1 cellular context compared by ENCODE assay signal in the genomic region with DNA sequence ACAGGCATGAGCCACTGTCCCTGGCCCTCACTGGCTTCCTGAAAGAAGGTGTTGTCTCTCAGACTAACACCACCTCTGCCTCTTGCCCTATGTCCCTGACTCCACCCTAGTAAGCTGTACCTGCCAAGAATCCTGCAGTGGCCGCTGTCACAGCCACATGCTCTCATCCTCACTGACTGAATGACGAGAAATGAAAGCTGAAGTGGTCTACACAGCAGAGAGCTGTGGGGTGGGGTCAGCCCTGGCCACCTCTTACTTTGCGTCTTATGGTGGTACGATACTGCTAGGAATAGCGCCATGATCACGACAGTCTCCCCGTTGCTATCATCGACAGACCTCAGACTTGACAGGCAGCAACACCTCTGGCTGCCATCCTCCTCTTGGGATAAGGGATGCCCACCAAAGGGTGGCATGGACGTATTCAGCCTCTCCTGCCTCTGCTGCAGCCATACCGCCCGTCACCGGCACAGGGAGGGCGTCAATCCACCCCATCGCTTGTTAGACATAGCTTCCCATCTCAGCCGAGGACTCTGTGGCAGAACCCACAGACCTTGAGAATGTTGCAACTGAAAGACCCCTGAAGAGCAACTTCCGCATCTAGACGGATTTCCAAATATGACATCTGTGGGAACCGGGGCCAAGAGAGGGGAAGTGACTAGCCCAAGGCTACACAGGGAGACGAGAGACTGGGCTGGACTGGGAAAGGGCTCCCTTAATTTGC.
TF ChIP-seq lines count a peak whose summit lies in the region.

No MANE protein-coding gene starts in this region.

TF ChIP-seq in GM12878, 131 proteins besides CTCF, POLR2A, EP300 and RAD21:
- peak in 1 of 2 experiments; percentile 14; a peak in 1 of 4 replicates for TF ChIP-seq IKZF2 (IDR thresholded peaks at IDR 0.05)
- TF ChIP-seq, protein P1, sequence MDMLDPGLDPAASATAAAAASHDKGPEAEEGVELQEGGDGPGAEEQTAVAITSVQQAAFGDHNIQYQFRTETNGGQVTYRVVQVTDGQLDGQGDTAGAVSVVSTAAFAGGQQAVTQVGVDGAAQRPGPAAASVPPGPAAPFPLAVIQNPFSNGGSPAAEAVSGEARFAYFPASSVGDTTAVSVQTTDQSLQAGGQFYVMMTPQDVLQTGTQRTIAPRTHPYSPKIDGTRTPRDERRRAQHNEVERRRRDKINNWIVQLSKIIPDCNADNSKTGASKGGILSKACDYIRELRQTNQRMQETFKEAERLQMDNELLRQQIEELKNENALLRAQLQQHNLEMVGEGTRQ (IDR thresholded peaks at IDR 0.05; ENCODE audit: borderline replicate concordance, low read depth, low read length): no peak
- TF ChIP-seq, protein P2, sequence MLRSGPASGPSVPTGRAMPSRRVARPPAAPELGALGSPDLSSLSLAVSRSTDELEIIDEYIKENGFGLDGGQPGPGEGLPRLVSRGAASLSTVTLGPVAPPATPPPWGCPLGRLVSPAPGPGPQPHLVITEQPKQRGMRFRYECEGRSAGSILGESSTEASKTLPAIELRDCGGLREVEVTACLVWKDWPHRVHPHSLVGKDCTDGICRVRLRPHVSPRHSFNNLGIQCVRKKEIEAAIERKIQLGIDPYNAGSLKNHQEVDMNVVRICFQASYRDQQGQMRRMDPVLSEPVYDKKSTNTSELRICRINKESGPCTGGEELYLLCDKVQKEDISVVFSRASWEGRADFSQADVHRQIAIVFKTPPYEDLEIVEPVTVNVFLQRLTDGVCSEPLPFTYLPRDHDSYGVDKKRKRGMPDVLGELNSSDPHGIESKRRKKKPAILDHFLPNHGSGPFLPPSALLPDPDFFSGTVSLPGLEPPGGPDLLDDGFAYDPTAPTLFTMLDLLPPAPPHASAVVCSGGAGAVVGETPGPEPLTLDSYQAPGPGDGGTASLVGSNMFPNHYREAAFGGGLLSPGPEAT (IDR thresholded peaks at IDR 0.05; ENCODE audit: low read depth): no peak
- peak; percentile 27; the same call in 1 of the 2 replicates for TF ChIP-seq EED (IDR thresholded peaks at IDR 0.05; ENCODE audit: low read depth)
- peak; percentile 44 for TF ChIP-seq RUNX3 (IDR thresholded peaks at IDR 0.05; ENCODE audit: low read length)
- TF ChIP-seq SPI1 (IDR thresholded peaks at IDR 0.05; ENCODE audit: borderline replicate concordance, insufficient read depth, low read depth, low read length): peak; percentile 58
- peak; percentile 47 for TF ChIP-seq MYC (IDR thresholded peaks at IDR 0.05; ENCODE audit: insufficient read depth, insufficient read length, insufficient replicate concordance, low read length, severe bottlenecking)
- peak in 1 of 2 experiments; percentile 88; a peak in 2 of 4 replicates for TF ChIP-seq SRF (IDR thresholded peaks at IDR 0.05; ENCODE audit: low read depth in 2 of 2, low read length in 2 of 2)
- TF ChIP-seq TCF3 (IDR thresholded peaks at IDR 0.05; ENCODE audit: borderline replicate concordance, insufficient read depth, low read depth, low read length): no peak
- TF ChIP-seq ZSCAN29 (IDR thresholded peaks at IDR 0.05): no peak
- no peak for TF ChIP-seq BHLHE40 (IDR thresholded peaks at IDR 0.05; ENCODE audit: borderline replicate concordance in 1 of 2, low read depth in 2 of 2, low read length in 1 of 2)
- TF ChIP-seq JUNB (IDR thresholded peaks at IDR 0.05): peak; percentile 47; the same call in 1 of the 2 replicates
- TF ChIP-seq, protein P3, sequence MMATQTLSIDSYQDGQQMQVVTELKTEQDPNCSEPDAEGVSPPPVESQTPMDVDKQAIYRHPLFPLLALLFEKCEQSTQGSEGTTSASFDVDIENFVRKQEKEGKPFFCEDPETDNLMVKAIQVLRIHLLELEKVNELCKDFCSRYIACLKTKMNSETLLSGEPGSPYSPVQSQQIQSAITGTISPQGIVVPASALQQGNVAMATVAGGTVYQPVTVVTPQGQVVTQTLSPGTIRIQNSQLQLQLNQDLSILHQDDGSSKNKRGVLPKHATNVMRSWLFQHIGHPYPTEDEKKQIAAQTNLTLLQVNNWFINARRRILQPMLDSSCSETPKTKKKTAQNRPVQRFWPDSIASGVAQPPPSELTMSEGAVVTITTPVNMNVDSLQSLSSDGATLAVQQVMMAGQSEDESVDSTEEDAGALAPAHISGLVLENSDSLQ (IDR thresholded peaks at IDR 0.05): no peak
